In genomic region chr12:116277393-116278258, GRCh38 we compare ENCODE assay signal across 8 cellular contexts. TPM values are rescaled to one million over a fixed set of nuclear protein-coding genes. Genes with fewer than 3 reads are reported as not detected.
DNase-seq lines count a peak whose midpoint lies in the region; ATAC-seq and TF ChIP-seq lines count a peak whose summit lies in the region.

Gene MED13L, minus strand, starts transcription at chr12:116277693. Its CDS starts 562 bp downstream, at chr12:116277131.

- peak in 1 of 2 experiments; percentile 56; a peak in 2 of 4 replicates for TF ChIP-seq CTCF in GM23338 (conservative IDR thresholded peaks at IDR 0.05; ENCODE audit: low read depth in 2 of 2)
- peak; percentile 54 for TF ChIP-seq CTCF in LNCAP (IDR thresholded peaks at IDR 0.05)
- TF ChIP-seq CTCF in foreskin fibroblast (IDR thresholded peaks at IDR 0.05; ENCODE audit: low read depth, low read length): no peak
- peak; percentile 44 for TF ChIP-seq CTCF in neural progenitor cell (IDR thresholded peaks at IDR 0.05)

- H3K79me2 ChIP-seq in GM23338 (replicated peaks; ENCODE audit: insufficient read depth): peaks cover 42% of the 10 kb centered on the region
- peaks cover 44% of the 10 kb centered on the region for H3K79me2 ChIP-seq in neural progenitor cell (ENCODE audit: low read depth)

- no peaks in the 10 kb centered on the region for H3K9me2 ChIP-seq in GM23338 (ENCODE audit: insufficient read depth)

- H3K27me3 ChIP-seq in GM23338 (ENCODE audit: insufficient read depth) (no peaks in the 10 kb centered on the region), SJSA1 (replicated peaks) (no peaks in the 10 kb centered on the region), neural progenitor cell (no peaks in the 10 kb centered on the region), stomach smooth muscle (ENCODE audit: control insufficient read depth in 1 of 2, insufficient read depth in 2 of 2, low read length in 2 of 2) (no peaks in the 10 kb centered on the region)

- peak within 1 kb of the TSS; percentile 76 for H3K4me2 ChIP-seq in GM23338
- H3K4me2 ChIP-seq in neural progenitor cell: peak within 1 kb of the TSS; percentile 93

- peaks cover 5% of the 10 kb centered on the region; the same call in 1 of the 2 replicates for H3F3A ChIP-seq in GM23338 (replicated peaks; ENCODE audit: low read depth)
- peaks cover 34% of the 10 kb centered on the region for H3F3A ChIP-seq in neural progenitor cell (ENCODE audit: low read depth)

- H3K4me1 ChIP-seq in GM23338 (ENCODE audit: insufficient read depth): peaks cover 39% of the 10 kb centered on the region
- peaks cover 20% of the 10 kb centered on the region for H3K4me1 ChIP-seq in SJSA1 (replicated peaks)
- H3K4me1 ChIP-seq in neural progenitor cell: peaks cover 51% of the 10 kb centered on the region
- peaks cover 4% of the 10 kb centered on the region for H3K4me1 ChIP-seq in stomach smooth muscle (ENCODE audit: control insufficient read depth, insufficient read depth, low read length)

- H3K9me3 ChIP-seq in SJSA1 (replicated peaks) (no peaks in the 10 kb centered on the region), neural progenitor cell (ENCODE audit: low read depth) (no peaks in the 10 kb centered on the region), stomach smooth muscle (ENCODE audit: control insufficient read depth in 2 of 2, low read length in 2 of 2) (no peaks in the 10 kb centered on the region)

- ATAC-seq in GM23338: peak; percentile 61

- H4K20me1 ChIP-seq in GM23338 (replicated peaks; ENCODE audit: insufficient read depth) (peaks cover 19% of the 10 kb centered on the region; the same call in 1 of the 2 replicates), neural progenitor cell (ENCODE audit: low read depth) (peaks cover 34% of the 10 kb centered on the region)

- peaks cover 13% of the 10 kb centered on the region for H3K27me3 Mint-ChIP-seq in GM23338 (ENCODE audit: insufficient read depth, low read depth, poor library complexity)
- peaks cover 10% of the 10 kb centered on the region for H3K27me3 Mint-ChIP-seq in neural progenitor cell (ENCODE audit: insufficient read depth, low read depth)

- H3K4me3 ChIP-seq in GM23338: peak within 1 kb of the TSS; percentile 81
- peak within 1 kb of the TSS; percentile 78 for H3K4me3 ChIP-seq in SJSA1
- peak within 1 kb of the TSS; percentile 82 to 84 for H3K4me3 ChIP-seq in foreskin fibroblast (ENCODE audit: low read depth in 1 of 2, low read length in 2 of 2)
- peak within 1 kb of the TSS; percentile 97 for H3K4me3 ChIP-seq in neural progenitor cell
- H3K4me3 ChIP-seq in stomach smooth muscle (ENCODE audit: low read length in 2 of 2): peak within 1 kb of the TSS; percentile 50 to 88

- no peaks in the 10 kb centered on the region for H3K36me3 ChIP-seq in GM23338 (ENCODE audit: insufficient read depth)
- peaks cover 5% of the 10 kb centered on the region for H3K36me3 ChIP-seq in SJSA1
- no peaks in the 10 kb centered on the region for H3K36me3 ChIP-seq in neural progenitor cell
- no peaks in the 10 kb centered on the region for H3K36me3 ChIP-seq in stomach smooth muscle (ENCODE audit: control insufficient read depth in 2 of 2, insufficient read depth in 2 of 2, low read length in 2 of 2)

- H3K9me3 Mint-ChIP-seq in GM23338 (no peaks in the 10 kb centered on the region), neural progenitor cell (no peaks in the 10 kb centered on the region)

- DNase-seq in EH (ENCODE audit: low read depth) (peak; percentile 91), GM23338 (ENCODE audit: low spot score) (peak; percentile 89), SJSA1 (ENCODE audit: low read depth in 1 of 2, low spot score in 2 of 2) (peak; percentile 62 to 88), foreskin fibroblast (peak; percentile 85 to 96), neural progenitor cell (ENCODE audit: low spot score) (peak; percentile 96)
- peak; percentile 80 for DNase-seq in activated gamma-delta T cell treated with anti-CD3 and anti-CD28 coated beads, Interleukin-2, amount 50 U/mL, for 16 hours (ENCODE audit: low read depth)

- H3K27ac ChIP-seq in GM23338 (ENCODE audit: low read depth) (peak within 1 kb of the TSS; percentile 51; the same call in 1 of the 2 replicates), SJSA1 (peak within 1 kb of the TSS; percentile 77), neural progenitor cell (peak within 1 kb of the TSS; percentile 86), stomach smooth muscle (ENCODE audit: low read length) (peak within 1 kb of the TSS; percentile 71)

- H3K27ac Mint-ChIP-seq in GM23338 (peak within 1 kb of the TSS; percentile 81), neural progenitor cell (peak within 1 kb of the TSS; percentile 95)

- H3K4me1 Mint-ChIP-seq in GM23338 (peaks cover 57% of the 10 kb centered on the region), neural progenitor cell (peaks cover 41% of the 10 kb centered on the region)

- H3K4me3 Mint-ChIP-seq in GM23338 (peak within 1 kb of the TSS; percentile 89), neural progenitor cell (peak within 1 kb of the TSS; percentile 94)

- H3K9ac ChIP-seq in neural progenitor cell: peak within 1 kb of the TSS; percentile 49
- peak within 1 kb of the TSS; percentile 68 to 69 for H3K9ac ChIP-seq in stomach smooth muscle (ENCODE audit: low read length in 2 of 2)

- H3K36me3 Mint-ChIP-seq in GM23338 (ENCODE audit: low read depth): peaks cover 5% of the 10 kb centered on the region; the same call in 1 of the 3 replicates
- no peaks in the 10 kb centered on the region for H3K36me3 Mint-ChIP-seq in neural progenitor cell

- H2AFZ ChIP-seq in GM23338 (peak within 1 kb of the TSS; percentile 76), neural progenitor cell (replicated peaks) (peak within 1 kb of the TSS; percentile 66)

TF ChIP-seq in GM23338, 12 proteins besides CTCF, POLR2A, EP300 and RAD21 (continues in another document):
- no peak for TF ChIP-seq CREB1 (CRISPR knock-in tag; IDR thresholded peaks at IDR 0.05; ENCODE audit: low read depth)
- no peak for TF ChIP-seq EZH2 (IDR thresholded peaks at IDR 0.05; ENCODE audit: low read depth, unreplicated experiment)
- no peak for TF ChIP-seq NANOG (IDR thresholded peaks at IDR 0.05; ENCODE audit: borderline replicate concordance)
- no peak for TF ChIP-seq POLR2AphosphoS5 (IDR thresholded peaks at IDR 0.05; ENCODE audit: low read depth)
- TF ChIP-seq, protein P1, sequence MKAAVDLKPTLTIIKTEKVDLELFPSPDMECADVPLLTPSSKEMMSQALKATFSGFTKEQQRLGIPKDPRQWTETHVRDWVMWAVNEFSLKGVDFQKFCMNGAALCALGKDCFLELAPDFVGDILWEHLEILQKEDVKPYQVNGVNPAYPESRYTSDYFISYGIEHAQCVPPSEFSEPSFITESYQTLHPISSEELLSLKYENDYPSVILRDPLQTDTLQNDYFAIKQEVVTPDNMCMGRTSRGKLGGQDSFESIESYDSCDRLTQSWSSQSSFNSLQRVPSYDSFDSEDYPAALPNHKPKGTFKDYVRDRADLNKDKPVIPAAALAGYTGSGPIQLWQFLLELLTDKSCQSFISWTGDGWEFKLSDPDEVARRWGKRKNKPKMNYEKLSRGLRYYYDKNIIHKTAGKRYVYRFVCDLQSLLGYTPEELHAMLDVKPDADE (IDR thresholded peaks at IDR 0.05): no peak
- TF ChIP-seq JUNB (IDR thresholded peaks at IDR 0.05; ENCODE audit: unreplicated experiment): no peak
- TF ChIP-seq ZNF114 (CRISPR knock-in tag; IDR thresholded peaks at IDR 0.05): no peak
- TF ChIP-seq STAT1 (IDR thresholded peaks at IDR 0.05; ENCODE audit: unreplicated experiment): no peak

RNA-seq across cellular contexts. Expression of gene MED13L, which starts in this region (rescaled TPM):
- total RNA-seq in GM23338 (2014; rRNA removed; shearing (Covaris generic)): 73.6 and 90.7 TPM in 2 replicates
- 18.7 and 20.9 TPM in 2 replicates for polyA plus RNA-seq in GM23338 (2016; fragmentation: Nextera tagmentation; extraction: Ambion mirVana)
- total RNA-seq in SJSA1 (2014; rRNA removed; shearing (Covaris generic)): 52.2 and 69.5 TPM in 2 replicates
- total RNA-seq in neural progenitor cell (ENCODE audit: low replicate concordance): 122 and 149 TPM in 2 replicates

Comparison
In these comparisons a context has a peak if more than half of its experiments do, and no peak if none do; other contexts are left out.
1. Peak in every context shown above with its lines: DNase-seq, ATAC-seq, H3K4me3 ChIP-seq and H3K27ac ChIP-seq.